Comparison of ENCODE assay signal across 1 cellular context in genomic region chr2:46331099-46331766, GRCh38.
TF ChIP-seq lines count a peak whose summit lies in the region.

No MANE protein-coding gene starts in this region.

TF ChIP-seq in SK-N-SH, 30 proteins besides CTCF, POLR2A, EP300 and RAD21 (continued from another document):
- TF ChIP-seq REST (IDR thresholded peaks at IDR 0.05; ENCODE audit: low read depth, low read length) (peak; percentile 42; the same call in 1 of the 2 replicates), TCF12 (IDR thresholded peaks at IDR 0.05) (peak; percentile 99), RCOR1 (IDR thresholded peaks at IDR 0.05; ENCODE audit: low read length) (peak; percentile 90), RXRA (IDR thresholded peaks at IDR 0.05; ENCODE audit: borderline replicate concordance, low read depth) (peak; percentile 50; the same call in 1 of the 2 replicates), TEAD4 (IDR thresholded peaks at IDR 0.05; ENCODE audit: borderline replicate concordance, insufficient read depth) (peak; percentile 78), FOSL2 (IDR thresholded peaks at IDR 0.05; ENCODE audit: borderline replicate concordance, low read depth) (no peak), POLR2AphosphoS5 (IDR thresholded peaks at IDR 0.05; ENCODE audit: low read depth, low read length) (peak; percentile 93), GABPA (IDR thresholded peaks at IDR 0.05; ENCODE audit: low read depth) (no peak; the same call in 1 of the 2 replicates), MXI1 (IDR thresholded peaks at IDR 0.05; ENCODE audit: low read depth, low read length) (no peak; the same call in none of the 2 replicates), GATA2 (CRISPR knock-in tag; IDR thresholded peaks at IDR 0.05) (peak; percentile 72), RFX5 (IDR thresholded peaks at IDR 0.05; ENCODE audit: low read length) (no peak), FOXJ3 (CRISPR knock-in tag; IDR thresholded peaks at IDR 0.05) (no peak), YY1 (IDR thresholded peaks at IDR 0.05; ENCODE audit: low read depth) (peak; percentile 39; the same call in 1 of the 2 replicates), ELF1 (IDR thresholded peaks at IDR 0.05) (no peak), FOXM1 (IDR thresholded peaks at IDR 0.05; ENCODE audit: low read depth) (no peak), TAF1 (IDR thresholded peaks at IDR 0.05; ENCODE audit: borderline replicate concordance, low read depth, low read length) (no peak)
- TF ChIP-seq, protein P1, sequence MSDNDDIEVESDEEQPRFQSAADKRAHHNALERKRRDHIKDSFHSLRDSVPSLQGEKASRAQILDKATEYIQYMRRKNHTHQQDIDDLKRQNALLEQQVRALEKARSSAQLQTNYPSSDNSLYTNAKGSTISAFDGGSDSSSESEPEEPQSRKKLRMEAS (IDR thresholded peaks at IDR 0.05; ENCODE audit: low read depth): peak; percentile 96
- TF ChIP-seq, protein P2, sequence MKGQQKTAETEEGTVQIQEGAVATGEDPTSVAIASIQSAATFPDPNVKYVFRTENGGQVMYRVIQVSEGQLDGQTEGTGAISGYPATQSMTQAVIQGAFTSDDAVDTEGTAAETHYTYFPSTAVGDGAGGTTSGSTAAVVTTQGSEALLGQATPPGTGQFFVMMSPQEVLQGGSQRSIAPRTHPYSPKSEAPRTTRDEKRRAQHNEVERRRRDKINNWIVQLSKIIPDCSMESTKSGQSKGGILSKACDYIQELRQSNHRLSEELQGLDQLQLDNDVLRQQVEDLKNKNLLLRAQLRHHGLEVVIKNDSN (IDR thresholded peaks at IDR 0.05; ENCODE audit: borderline replicate concordance, low read depth): no peak
- TF ChIP-seq, protein P3, sequence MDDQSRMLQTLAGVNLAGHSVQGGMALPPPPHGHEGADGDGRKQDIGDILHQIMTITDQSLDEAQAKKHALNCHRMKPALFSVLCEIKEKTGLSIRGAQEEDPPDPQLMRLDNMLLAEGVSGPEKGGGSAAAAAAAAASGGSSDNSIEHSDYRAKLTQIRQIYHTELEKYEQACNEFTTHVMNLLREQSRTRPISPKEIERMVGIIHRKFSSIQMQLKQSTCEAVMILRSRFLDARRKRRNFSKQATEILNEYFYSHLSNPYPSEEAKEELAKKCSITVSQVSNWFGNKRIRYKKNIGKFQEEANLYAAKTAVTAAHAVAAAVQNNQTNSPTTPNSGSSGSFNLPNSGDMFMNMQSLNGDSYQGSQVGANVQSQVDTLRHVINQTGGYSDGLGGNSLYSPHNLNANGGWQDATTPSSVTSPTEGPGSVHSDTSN (IDR thresholded peaks at IDR 0.05): peak; percentile 96
TF ChIP-seq in SK-N-SH: peak in this region for 14.
